Comparison of ENCODE assay signal across 15 cellular contexts in genomic region chr7:12519682-12520009, GRCh38. TPM values are rescaled to one million over a fixed set of nuclear protein-coding genes. Genes with fewer than 3 reads are reported as not detected.
"Had no signal": no experiment of that assay in that cellular context is flagged by ENCODE, and none has a peak within 500 bp of the region (broad histone marks: within the 10 kb centered on the region; RNA-seq: fewer than 3 reads in every experiment).

No MANE protein-coding gene starts in this region.

- ATAC-seq: effector memory CD8-positive, alpha-beta T cell; gastroesophageal sphincter had no signal

- H3K4me1 Mint-ChIP-seq: activated B cell treated with CpG ODN at 0.5 μM for 24 hours; activated naive CD4-positive, alpha-beta T cell treated with anti-CD3 and anti-CD28 coated beads, Interleukin-2, amount 50 U/mL, for 24 hours; memory B cell had no signal

- DNase-seq: activated B cell treated with CpG ODN at 0.5 μM for 24 hours; activated CD4-positive, alpha-beta T cell treated with anti-CD3 and anti-CD28 coated beads, Interleukin-2, amount 50 U/mL, for 1 hour; activated T-cell treated with anti-CD3 and anti-CD28 coated beads, Interleukin-2, amount 50 U/mL, for 1 hour; amygdala; effector memory CD8-positive, alpha-beta T cell; left lung; stimulated activated CD4-positive, alpha-beta T cell treated with anti-CD3 and anti-CD28 coated beads, Interleukin-12 subunit alpha, Interleukin-12 subunit beta, amount 100 ng/mL, for 4 hours; stimulated activated CD4-positive, alpha-beta T cell treated with anti-CD3 and anti-CD28 coated beads, Interleukin-4, amount 100 ng/mL, for 1 hour; stomach had no signal

- H3K36me3 Mint-ChIP-seq: activated naive CD4-positive, alpha-beta T cell treated with anti-CD3 and anti-CD28 coated beads, Interleukin-2, amount 50 U/mL, for 24 hours had no signal

- H3K27ac Mint-ChIP-seq: activated B cell treated with CpG ODN at 0.5 μM for 24 hours; activated naive CD4-positive, alpha-beta T cell treated with anti-CD3 and anti-CD28 coated beads, Interleukin-2, amount 50 U/mL, for 24 hours; brain; dendritic cell treated with granulocyte-macrophage colony-stimulating factor and Interleukin-4, amounts not matched to agents 40 ng/mL and 50 ng/mL, for 4 days; effector memory CD8-positive, alpha-beta T cell; memory B cell; nephron had no signal

- H3K4me3 Mint-ChIP-seq: activated B cell treated with CpG ODN at 0.5 μM for 24 hours; activated naive CD4-positive, alpha-beta T cell treated with anti-CD3 and anti-CD28 coated beads, Interleukin-2, amount 50 U/mL, for 24 hours; brain; dendritic cell treated with granulocyte-macrophage colony-stimulating factor and Interleukin-4, amounts not matched to agents 40 ng/mL and 50 ng/mL, for 4 days; effector memory CD8-positive, alpha-beta T cell; memory B cell; nephron had no signal

RNA-seq across cellular contexts. Expression of gene SCIN, which starts 50.9 kb away (rescaled TPM):
- total RNA-seq: activated B cell treated with CpG ODN at 0.5 μM for 24 hours had no signal
